8 cellular contexts compared by ENCODE assay signal in genomic region chr6:133983099-133983939, GRCh38. TPM values are rescaled to one million over a fixed set of nuclear protein-coding genes. Genes with fewer than 3 reads are reported as not detected.
DNase-seq lines count a peak whose midpoint lies in the region; ATAC-seq and TF ChIP-seq lines count a peak whose summit lies in the region.

No MANE protein-coding gene starts in this region.

- H3K4me1 Mint-ChIP-seq in stimulated activated effector memory CD8-positive, alpha-beta T cell treated with anti-CD3 and anti-CD28 coated beads, Interleukin-12 subunit alpha, Interleukin-12 subunit beta, amount 100 ng/mL, for 72 hours, result peaks cover 24% of the 10 kb centered on the region

- no peak overlapping the region for H3K27ac Mint-ChIP-seq in stimulated activated effector memory CD8-positive, alpha-beta T cell treated with anti-CD3 and anti-CD28 coated beads, Interleukin-12 subunit alpha, Interleukin-12 subunit beta, amount 100 ng/mL, for 72 hours

- DNase-seq in DMS53 (lab: John Stamatoyannopoulos, UW), result peak; percentile 24
- no peak for DNase-seq in DMS53 treated with DMSO at 0.1 percent for 48 hours (lab: John Stamatoyannopoulos, UW; ENCODE audit: unreplicated experiment)
- DNase-seq in activated CD4-positive, alpha-beta T cell treated with anti-CD3 and anti-CD28 coated beads for 48 hours, result peak; percentile 63
- DNase-seq in fibroblast of the aortic adventitia (ENCODE audit: low read depth), result peak; percentile 47
- DNase-seq in stimulated activated effector memory CD8-positive, alpha-beta T cell treated with anti-CD3 and anti-CD28 coated beads, Interleukin-12 subunit alpha, Interleukin-12 subunit beta, amount 100 ng/mL, for 72 hours (ENCODE audit: low spot score in 2 of 2), result no peak
- no peak for DNase-seq in GOT3 (lab: John Stamatoyannopoulos, UW)
- no peak for DNase-seq in D341Med (ENCODE audit: low spot score)

- TF ChIP-seq CTCF in fibroblast of the aortic adventitia (IDR thresholded peaks at IDR 0.05; ENCODE audit: insufficient read depth, low read length), result no peak

- no peaks in the 10 kb centered on the region for H3K9me3 Mint-ChIP-seq in stimulated activated effector memory CD8-positive, alpha-beta T cell treated with anti-CD3 and anti-CD28 coated beads, Interleukin-12 subunit alpha, Interleukin-12 subunit beta, amount 100 ng/mL, for 72 hours

- peak; percentile 90 for ATAC-seq in stimulated activated effector memory CD8-positive, alpha-beta T cell treated with anti-CD3 and anti-CD28 coated beads, Interleukin-12 subunit alpha, Interleukin-12 subunit beta, amount 100 ng/mL, for 72 hours
- ATAC-seq in GM18870 (IDR thresholded peaks at IDR 0.05; ENCODE audit: unreplicated experiment), result no peak

- no peak overlapping the region for H3K4me3 Mint-ChIP-seq in stimulated activated effector memory CD8-positive, alpha-beta T cell treated with anti-CD3 and anti-CD28 coated beads, Interleukin-12 subunit alpha, Interleukin-12 subunit beta, amount 100 ng/mL, for 72 hours

- H3K36me3 Mint-ChIP-seq in stimulated activated effector memory CD8-positive, alpha-beta T cell treated with anti-CD3 and anti-CD28 coated beads, Interleukin-12 subunit alpha, Interleukin-12 subunit beta, amount 100 ng/mL, for 72 hours, result peaks cover 82% of the 10 kb centered on the region

- no peak overlapping the region for H3K4me3 ChIP-seq in fibroblast of the aortic adventitia (ENCODE audit: low read depth, low read length)

RNA-seq across cellular contexts. Expression of gene TBPL1, which starts 30.3 kb away (rescaled TPM):
- total RNA-seq in fibroblast of the aortic adventitia (ENCODE audit: low replicate concordance), result 10.9 and 30.2 TPM in 2 replicates

Comparison
In these comparisons a context has a peak if more than half of its experiments do, and no peak if none do; other contexts are left out.
1. DNase-seq: peak in DMS53 (single experiment), activated CD4-positive, alpha-beta T cell treated with anti-CD3 and anti-CD28 coated beads for 48 hours (single experiment) and fibroblast of the aortic adventitia (single experiment); none in DMS53 treated with DMSO at 0.1 percent for 48 hours (single experiment), stimulated activated effector memory CD8-positive, alpha-beta T cell treated with anti-CD3 and anti-CD28 coated beads, Interleukin-12 subunit alpha, Interleukin-12 subunit beta, amount 100 ng/mL, for 72 hours (0 of 2), GOT3 (single experiment) and D341Med (single experiment).